Comparison of ENCODE assay signal across 1 cellular context in the genomic region with DNA sequence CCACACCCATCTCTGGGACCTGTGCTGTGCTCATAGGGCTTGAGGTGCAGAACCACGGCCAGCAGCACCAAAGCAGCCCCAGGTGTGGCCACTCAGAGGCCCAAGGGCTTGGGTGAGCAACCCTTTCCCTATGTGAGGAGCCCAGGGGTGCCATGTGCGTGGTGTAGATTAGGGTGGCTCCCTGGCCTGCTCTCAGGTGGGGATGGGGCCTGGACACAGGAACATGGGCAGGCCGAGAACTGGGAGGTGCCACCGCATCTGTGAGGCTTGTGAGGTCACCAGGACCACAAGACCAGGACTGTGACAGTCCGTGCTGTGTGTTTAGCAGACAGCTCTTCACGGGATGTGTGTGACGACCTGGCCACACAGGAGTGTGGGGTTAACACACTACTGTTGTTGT.
TF ChIP-seq lines count a peak whose summit lies in the region.

No MANE protein-coding gene starts in this region.

TF ChIP-seq in K562, 482 proteins besides CTCF, POLR2A, EP300 and RAD21:
- TF ChIP-seq, protein P1, sequence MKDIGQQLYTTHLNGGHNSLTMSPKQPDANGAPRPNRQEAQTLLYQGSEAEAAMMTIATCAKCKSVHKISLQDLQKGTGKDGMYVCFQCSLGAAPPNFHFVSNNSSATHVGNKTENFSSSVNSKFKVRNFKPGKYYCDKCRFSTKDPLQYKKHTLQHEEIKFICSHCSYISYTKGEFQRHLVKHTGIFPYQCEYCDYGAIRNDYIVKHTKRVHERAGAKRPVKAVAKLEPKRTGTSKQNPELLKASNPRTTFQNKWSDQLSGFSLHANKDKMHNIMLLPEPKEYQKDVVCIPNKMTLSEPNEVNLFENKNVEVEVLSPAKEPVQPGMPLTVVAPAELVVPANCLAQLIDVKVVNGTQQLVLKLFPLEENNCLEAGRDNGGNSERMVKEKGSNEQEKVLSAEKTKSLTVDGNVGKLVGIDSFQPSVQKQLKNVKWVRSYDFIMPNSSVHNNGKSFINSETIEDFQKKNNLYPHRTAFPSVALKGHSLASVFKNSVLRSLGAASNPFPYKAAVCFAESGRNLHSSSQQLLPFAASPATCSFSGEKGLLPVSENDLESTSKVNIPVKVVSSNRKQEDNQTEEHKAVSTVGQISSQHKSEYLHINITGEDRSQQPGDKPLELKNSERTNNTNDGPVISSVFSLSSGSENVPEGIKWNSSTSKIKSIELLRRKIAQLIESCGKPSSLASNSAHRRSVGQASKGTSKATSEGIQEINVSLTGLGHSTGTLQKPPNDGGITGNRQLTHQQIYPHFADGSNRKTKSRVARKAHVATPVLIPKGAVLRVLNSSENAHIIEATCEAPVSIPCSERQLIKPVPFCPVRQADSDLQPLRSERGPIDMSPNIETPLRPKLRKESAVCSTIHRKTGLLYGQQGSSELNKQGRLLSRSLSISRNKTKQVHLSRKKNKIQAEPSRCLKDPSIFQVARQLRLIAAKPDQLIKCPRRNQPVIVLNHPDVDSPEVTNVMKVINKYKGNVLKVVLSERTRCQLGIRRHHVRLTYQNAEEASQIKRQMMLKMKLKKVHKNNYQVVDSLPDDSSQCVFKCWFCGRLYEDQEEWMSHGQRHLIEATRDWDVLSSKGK (CRISPR knock-in tag; IDR thresholded peaks at IDR 0.05), result no peak
- TF ChIP-seq RBM22 (IDR thresholded peaks at IDR 0.05; ENCODE audit: low read depth, low read length, poor library complexity, severe bottlenecking) (peak; percentile 48), POLR2G (IDR thresholded peaks at IDR 0.05; ENCODE audit: low read depth, low read length) (peak; percentile 54; the same call in 1 of the 2 replicates)
